Comparison of ENCODE assay signal across 1 cellular context in the genomic region with DNA sequence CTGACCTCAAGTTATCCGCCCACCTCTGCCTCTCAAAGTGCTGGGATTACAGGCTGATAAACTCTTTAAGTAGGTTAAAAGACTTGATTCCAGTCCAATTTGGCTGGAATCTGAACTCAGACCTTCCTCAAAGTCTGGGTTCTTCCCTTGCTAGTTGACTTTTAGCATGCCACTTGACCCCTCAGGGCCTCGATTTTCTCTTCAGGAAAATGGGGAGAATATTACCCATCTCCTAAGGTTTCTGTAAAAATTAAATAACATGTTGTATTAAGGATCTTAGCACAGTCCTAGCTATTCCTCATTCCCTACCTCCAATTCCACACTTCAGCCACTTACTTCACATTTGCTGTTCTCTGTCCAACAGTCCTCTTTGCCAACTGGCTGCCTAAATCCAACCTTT.
TF ChIP-seq lines count a peak whose summit lies in the region.

No MANE protein-coding gene starts in this region.

TF ChIP-seq in GM12878, 131 proteins besides CTCF, POLR2A, EP300 and RAD21:
- no peak for TF ChIP-seq POLR2AphosphoS5 (IDR thresholded peaks at IDR 0.05; ENCODE audit: low read length)
- TF ChIP-seq RCOR1 (conservative IDR thresholded peaks at IDR 0.05; ENCODE audit: low read depth, low read length), result no peak
- TF ChIP-seq RBBP5 (conservative IDR thresholded peaks at IDR 0.05), result no peak
- no peak for TF ChIP-seq SREBF2 (IDR thresholded peaks at IDR 0.05; ENCODE audit: low read length)
